ENCODE assay signal across 8 cellular contexts in the genomic region with DNA sequence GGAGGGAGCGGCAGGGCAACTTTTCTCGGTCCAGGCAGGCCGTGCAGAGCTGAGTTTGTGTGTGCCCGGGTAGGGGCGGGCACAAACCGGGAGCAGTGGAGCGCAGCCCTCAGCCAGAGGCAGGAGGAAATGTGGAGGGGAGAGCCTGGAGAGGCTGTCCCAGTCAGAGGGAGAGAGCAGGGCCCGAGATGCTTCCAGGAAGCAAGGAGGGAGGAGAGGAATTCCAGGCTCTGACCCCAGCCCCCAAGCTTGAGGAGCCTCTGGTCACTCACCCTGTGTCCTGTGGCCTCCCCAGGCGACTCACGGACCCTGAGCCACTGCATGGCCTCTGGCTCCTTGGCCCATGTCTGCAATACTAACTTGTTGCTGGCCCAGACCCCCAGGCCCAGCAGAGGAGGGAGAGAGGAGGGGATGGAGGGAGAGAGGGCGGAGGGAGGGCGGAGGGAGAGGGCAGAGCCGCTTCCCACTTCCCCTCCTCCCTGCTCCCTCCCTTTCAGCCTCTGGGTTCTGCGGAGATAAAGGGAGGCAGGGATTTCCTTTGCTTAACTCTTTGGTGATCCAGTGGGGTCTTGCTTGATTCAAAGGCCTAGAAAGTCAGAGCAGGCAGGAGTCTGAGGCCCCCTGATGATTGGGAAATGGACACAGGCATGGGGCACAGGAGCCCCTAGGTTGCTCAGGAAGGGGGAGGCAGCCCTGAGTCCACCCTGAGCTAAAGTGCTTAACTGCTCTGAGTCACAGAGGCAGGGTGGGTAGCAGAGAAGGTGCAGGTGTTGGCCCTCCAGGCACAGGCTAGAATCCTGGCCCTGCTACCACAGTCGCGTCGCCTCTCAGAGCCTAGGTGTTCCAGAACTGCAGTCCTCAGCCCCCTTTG. TPM values are rescaled to one million over a fixed set of nuclear protein-coding genes. Genes with fewer than 3 reads are reported as not detected.
DNase-seq lines count a peak whose midpoint lies in the region; ATAC-seq and TF ChIP-seq lines count a peak whose summit lies in the region.

A gene (minus strand): TSS at position 357 of the 871 bp plus-strand sequence. CDS start 34 bp downstream, at position 323.

- 34 to 59% methylated on average over 15 to 16 of the region's 17 CpGs for WGBS in lung, 2 donors

- ATAC-seq in lung (ENCODE audit: insufficient read depth, low FRiP score) = peak; percentile 20

- peaks cover 35% of the 10 kb centered on the region for H3K4me1 ChIP-seq in A673 (ENCODE audit: insufficient read depth, low read length, poor library complexity, severe bottlenecking)
- H3K4me1 ChIP-seq in lung (ENCODE audit: control insufficient read depth in 2 of 2, insufficient read depth in 2 of 2, low read length in 2 of 2) = peaks cover 6 to 11% of the 10 kb centered on the region in 2 donors
- peaks cover 66% of the 10 kb centered on the region for H3K4me1 ChIP-seq in vagina

- POLR2A ChIA-PET in A673 (lab: Charles Lee; ENCODE audit: low non-redundant PET) = no interaction called here

- peak within 1 kb of the TSS; percentile 92 for H3K27ac ChIP-seq in A673 (ENCODE audit: low read depth, low read length, poor library complexity, severe bottlenecking)
- H3K27ac ChIP-seq in KOPT-K1 (ENCODE audit: low read depth, low read length, poor library complexity, severe bottlenecking) = peak within 1 kb of the TSS; percentile 49
- peak within 1 kb of the TSS in 35 of 59 donors; percentile 2 to 82 (median 52) for H3K27ac ChIP-seq in dorsolateral prefrontal cortex
- peak within 1 kb of the TSS; percentile 64 to 68 for H3K27ac ChIP-seq in lung (ENCODE audit: low read depth in 1 of 2, low read length in 1 of 2)
- peak within 1 kb of the TSS; percentile 90 for H3K27ac ChIP-seq in vagina

- DNase-seq in A673 (ENCODE audit: low spot score) = peak; percentile 70
- DNase-seq in dorsolateral prefrontal cortex = peak in 5 of 10 donors; percentile 17 to 33 (median 26)
- DNase-seq in lung (ENCODE audit: low spot score) = no peak
- DNase-seq in vagina (ENCODE audit: extremely low spot score in 2 of 2) = no peak
- no peak for DNase-seq in NCI-H1694 treated with DMSO at 0.1 percent for 48 hours (lab: John Stamatoyannopoulos, UW)
- no peak for DNase-seq in mesenteric fat pad (ENCODE audit: low spot score)
- DNase-seq in NCI-H1092 treated with DMSO at 0.1 percent for 48 hours (lab: John Stamatoyannopoulos, UW) = no peak

- H3K9me3 ChIP-seq in A673 (ENCODE audit: low read depth, low read length, poor library complexity, severe bottlenecking) = peaks cover 7% of the 10 kb centered on the region
- H3K9me3 ChIP-seq in KOPT-K1 (ENCODE audit: insufficient read depth, low read length, poor library complexity, severe bottlenecking) = peaks cover 6% of the 10 kb centered on the region
- no peaks in the 10 kb centered on the region for H3K9me3 ChIP-seq in lung (ENCODE audit: control insufficient read depth in 2 of 2, insufficient read depth in 1 of 2, low read length in 1 of 2)
- no peaks in the 10 kb centered on the region for H3K9me3 ChIP-seq in vagina

- CTCF ChIA-PET in A673 (lab: Charles Lee) = interaction anchor here (0.6 to 0.8 kb wide), 2 partner anchors 10 to 11 kb away, joined by 3 to 4 read pairs; no protein-coding TSS in a partner anchor

- H3K36me3 ChIP-seq in A673 (ENCODE audit: insufficient read depth, low read length, poor library complexity, severe bottlenecking) = no peaks in the 10 kb centered on the region
- H3K36me3 ChIP-seq in KOPT-K1 (ENCODE audit: insufficient read depth, low read length) = no peaks in the 10 kb centered on the region
- peaks cover 0 to 1% of the 10 kb centered on the region in 2 donors for H3K36me3 ChIP-seq in lung (ENCODE audit: control insufficient read depth in 2 of 2, insufficient read depth in 2 of 2, low read length in 2 of 2)
- H3K36me3 ChIP-seq in vagina = no peaks in the 10 kb centered on the region

- H3K27me3 ChIP-seq in A673 (replicated peaks; ENCODE audit: insufficient read depth, low read depth, low read length, poor library complexity) (no peaks in the 10 kb centered on the region), dorsolateral prefrontal cortex (no peaks in the 10 kb centered on the region), lung (ENCODE audit: control insufficient read depth, insufficient read depth) (no peaks in the 10 kb centered on the region), vagina (no peaks in the 10 kb centered on the region)

- BruUV-seq in A673 (replicated peaks; lab: Mats Ljungman, UMichigan) = TSS peak; percentile 36

- intact Hi-C loops in A673 (cut with micrococcal nuclease; ENCODE audit: unreplicated experiment) = no loop called here
- intact Hi-C loops in dorsolateral prefrontal cortex (cut with DNase I) = no loop called here
- intact Hi-C loops in vagina (cut with DNase I) = no loop called here

- H3K4me3 ChIP-seq in A673 (ENCODE audit: low read depth, low read length, poor library complexity, severe bottlenecking) (peak within 1 kb of the TSS; percentile 50), dorsolateral prefrontal cortex (peak within 1 kb of the TSS in 28 of 59 donors; percentile 2 to 50 (median 26)), lung (no peak within 1 kb of the TSS), vagina (peak within 1 kb of the TSS; percentile 31 to 50)

- TF ChIP-seq CTCF in A673 (conservative IDR thresholded peaks at IDR 0.05; ENCODE audit: low read depth, low read length) = no peak
- no peak for TF ChIP-seq CTCF in dorsolateral prefrontal cortex (IDR thresholded peaks at IDR 0.05 in 54 of 56, conservative IDR thresholded peaks at IDR 0.05 in 2 of 56; ENCODE audit: low read depth in 1 of 56, partially characterized antibody in 56 of 56)
- TF ChIP-seq CTCF in lung (IDR thresholded peaks at IDR 0.05; ENCODE audit: control extremely low read depth, extremely low read depth) = no peak
- no peak for TF ChIP-seq CTCF in vagina (IDR thresholded peaks at IDR 0.05)

- no peak for TF ChIP-seq POLR2A in vagina (IDR thresholded peaks at IDR 0.05)

RNA-seq across cellular contexts. Expression of the gene that starts here (rescaled TPM):
- total RNA-seq in A673 (2021) = 6.3 and 8.6 TPM in 2 replicates
- 10 to 100 TPM in 15 of 120 experiments, 1 to 10 TPM in 105; 2.4 to 17.3 (median 5.8) TPM for total RNA-seq in dorsolateral prefrontal cortex
- 10 to 100 TPM in 1 of 2 donors, 1 to 10 TPM in 1; 4.4 to 14.0 TPM for total RNA-seq in lung
- polyA plus RNA-seq in lung = 1 to 10 TPM; 3.8 to 4.3 TPM
- total RNA-seq in vagina = 4.9 TPM
- total RNA-seq in mesenteric fat pad = 1.3 TPM
